19 cellular contexts compared by ENCODE assay signal in the genomic region with DNA sequence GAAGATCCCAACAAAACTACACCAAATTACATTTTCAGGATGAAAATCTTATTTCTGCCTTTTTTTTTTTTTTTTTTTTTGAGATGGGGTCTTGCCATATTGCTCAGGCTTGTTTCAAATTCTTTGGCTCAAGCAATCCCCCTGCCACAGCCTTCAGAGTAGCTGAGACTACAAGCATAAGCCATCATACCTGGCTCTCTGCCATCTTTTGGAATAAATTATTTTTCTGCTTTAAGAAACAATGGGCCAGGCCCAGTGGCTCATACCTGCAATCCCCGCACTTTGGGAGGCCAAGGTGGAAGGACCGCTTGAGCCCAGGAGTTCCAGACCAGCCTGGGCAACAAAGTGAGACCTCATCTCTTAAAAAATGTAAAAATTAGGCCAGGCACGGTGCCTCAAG.
DNase-seq lines count a peak whose midpoint lies in the region; TF ChIP-seq lines count a peak whose summit lies in the region.
"Had no signal": no experiment of that assay in that cellular context is flagged by ENCODE, and none has a peak within 500 bp of the region (broad histone marks: within the 10 kb centered on the region; RNA-seq: fewer than 3 reads in every experiment).

No MANE protein-coding gene starts in this region.

- DNase-seq in DMS 273 (lab: John Stamatoyannopoulos, UW; ENCODE audit: unreplicated experiment) (peak; percentile 22), DMS 273 treated with DMSO at 0.1 percent for 48 hours (lab: John Stamatoyannopoulos, UW) (no peak), EH (ENCODE audit: low read depth) (peak; percentile 24), astrocyte of the hippocampus (ENCODE audit: low read depth, low spot score) (peak; percentile 20), fibroblast of pulmonary artery (ENCODE audit: low read depth) (peak; percentile 30), GM10248 (ENCODE audit: extremely low spot score) (no peak), cerebellar cortex (ENCODE audit: low spot score) (no peak)
- no peak for DNase-seq in stimulated activated naive CD4-positive, alpha-beta T cell treated with Interleukin-2 at 50 U/mL for 16 hours (lab: John Stamatoyannopoulos, UW)
- DNase-seq: CD8-positive, alpha-beta T cell; DMS79 treated with DMSO at 0.1 percent for 48 hours; GDM1; NCI-H1092 treated with DMSO at 0.1 percent for 48 hours; NCI-H1694 treated with DMSO at 0.1 percent for 48 hours; NCI-H2171; NCI-H446 treated with DMSO at 0.1 percent for 48 hours; NCI-H748 treated with DMSO at 0.1 percent for 48 hours; PC-9 had no signal

- POLR2A ChIA-PET in GM10248 (lab: Yijun Ruan, JAX), result no interaction called here

- CTCF ChIA-PET in GM10248 (lab: Yijun Ruan, JAX), result interaction anchor here (1.0 kb wide), 1 partner anchor 66 kb away, joined by 3 read pairs; no protein-coding TSS in a partner anchor

- TF ChIP-seq CTCF in fibroblast of pulmonary artery (IDR thresholded peaks at IDR 0.05; ENCODE audit: low read length, missing control alignments) (no peak), GM10248 (IDR thresholded peaks at IDR 0.05; ENCODE audit: control extremely low read depth, extremely low read depth, low read depth, missing control alignments) (no peak)

- no peak overlapping the region for H3K4me3 ChIP-seq in fibroblast of pulmonary artery (replicated peaks; ENCODE audit: low read depth, low read length)
- H3K4me3 ChIP-seq: BLaER1, PC-9, SJSA1 had no signal

Comparison
In these comparisons a context has a peak if more than half of its experiments do, and no peak if none do; other contexts are left out.
1. DNase-seq: peak in DMS 273 (single experiment), EH (single experiment), astrocyte of the hippocampus (single experiment) and fibroblast of pulmonary artery (single experiment); none in DMS 273 treated with DMSO at 0.1 percent for 48 hours (single experiment), stimulated activated naive CD4-positive, alpha-beta T cell treated with Interleukin-2 at 50 U/mL for 16 hours (single experiment), GM10248 (single experiment) and cerebellar cortex (single experiment).